Comparison of ENCODE assay signal across 8 cellular contexts in genomic region chr10:112792487-112793196, GRCh38.
DNase-seq lines count a peak whose midpoint lies in the region; ATAC-seq and TF ChIP-seq lines count a peak whose summit lies in the region.

No MANE protein-coding gene starts in this region.

- peak overlapping the region in 3 of 4 donors; percentile 46 to 89 (median 76) for H3K27ac ChIP-seq in Peyer's patch
- H3K27ac ChIP-seq in gastroesophageal sphincter: peak overlapping the region in 2 of 4 donors; percentile 7 to 29

- H3K36me3 ChIP-seq in Peyer's patch (no peaks in the 10 kb centered on the region), gastroesophageal sphincter (no peaks in the 10 kb centered on the region)

- DNase-seq in EH (ENCODE audit: low read depth) (peak; percentile 77), Peyer's patch (peak in 2 of 3 donors; percentile 72 to 84), progenitor cell of endocrine pancreas (ENCODE audit: low spot score, unreplicated experiment) (no peak), SKM-1 treated with dmso at 0.1 percent for 144 hours (lab: John Stamatoyannopoulos, UW; ENCODE audit: unreplicated experiment) (no peak)
- DNase-seq in stimulated activated CD4-positive, alpha-beta T cell treated with anti-CD3 and anti-CD28 coated beads, Interleukin-4, amount 100 ng/mL, for 4 hours: no peak

- H3K4me3 ChIP-seq in Peyer's patch: peak overlapping the region in 2 of 4 donors; percentile 13 to 14
- H3K4me3 ChIP-seq in gastroesophageal sphincter: no peak overlapping the region

- no peak for TF ChIP-seq EP300 in gastroesophageal sphincter (IDR thresholded peaks at IDR 0.05)

- H3K27me3 Mint-ChIP-seq in progenitor cell of endocrine pancreas: no peaks in the 10 kb centered on the region

- peak overlapping the region; percentile 51 for H3K27ac Mint-ChIP-seq in progenitor cell of endocrine pancreas

- 46 to 68% methylated on average over 10 to 11 of the region's 14 CpGs for WGBS in gastroesophageal sphincter (ENCODE audit: low coverage in 1 of 2), 2 donors

- H3K9me3 ChIP-seq in Peyer's patch (no peaks in the 10 kb centered on the region), gastroesophageal sphincter (peaks cover 0 to 10% (median 0%) of the 10 kb centered on the region in 3 donors)

- no peak overlapping the region for H3K4me3 Mint-ChIP-seq in progenitor cell of endocrine pancreas (ENCODE audit: low read depth)

- H3K27me3 ChIP-seq in Peyer's patch (no peaks in the 10 kb centered on the region), gastroesophageal sphincter (no peaks in the 10 kb centered on the region)

- H3K36me3 Mint-ChIP-seq in progenitor cell of endocrine pancreas (ENCODE audit: insufficient read depth): peaks cover 9% of the 10 kb centered on the region

- peak; percentile 86 for ATAC-seq in gastroesophageal sphincter
- ATAC-seq in HG03521 (IDR thresholded peaks at IDR 0.05; ENCODE audit: unreplicated experiment): no peak
- no peak for ATAC-seq in GM19397 (IDR thresholded peaks at IDR 0.05; ENCODE audit: unreplicated experiment)

- H3K4me1 Mint-ChIP-seq in progenitor cell of endocrine pancreas (ENCODE audit: low read depth): peaks cover 32% of the 10 kb centered on the region

- peak in 1 of 6 experiments; percentile 8 for TF ChIP-seq CTCF in Peyer's patch (IDR thresholded peaks at IDR 0.05)
- no peak for TF ChIP-seq CTCF in gastroesophageal sphincter (IDR thresholded peaks at IDR 0.05)
- no peak for TF ChIP-seq CTCF in progenitor cell of endocrine pancreas (IDR thresholded peaks at IDR 0.05; ENCODE audit: unreplicated experiment)

- H3K4me1 ChIP-seq in Peyer's patch: peaks cover 0 to 19% (median 0%) of the 10 kb centered on the region in 4 donors
- H3K4me1 ChIP-seq in gastroesophageal sphincter: peaks cover 0 to 11% (median 0%) of the 10 kb centered on the region in 3 donors

- TF ChIP-seq POLR2A in Peyer's patch (IDR thresholded peaks at IDR 0.05): peak in 1 of 2 donors; percentile 66
- TF ChIP-seq POLR2A in gastroesophageal sphincter (IDR thresholded peaks at IDR 0.05): no peak

- H3K9me3 Mint-ChIP-seq in progenitor cell of endocrine pancreas (ENCODE audit: low read depth): peaks cover 17% of the 10 kb centered on the region

Comparison
In these comparisons a context has a peak if more than half of its experiments do, and no peak if none do; other contexts are left out.
1. DNase-seq: peak in EH (single experiment) and Peyer's patch (2 of 3); none in progenitor cell of endocrine pancreas (single experiment), SKM-1 treated with dmso at 0.1 percent for 144 hours (single experiment) and stimulated activated CD4-positive, alpha-beta T cell treated with anti-CD3 and anti-CD28 coated beads, Interleukin-4, amount 100 ng/mL, for 4 hours (0 of 2).